Comparison of ENCODE assay signal across 8 cellular contexts in the genomic region with DNA sequence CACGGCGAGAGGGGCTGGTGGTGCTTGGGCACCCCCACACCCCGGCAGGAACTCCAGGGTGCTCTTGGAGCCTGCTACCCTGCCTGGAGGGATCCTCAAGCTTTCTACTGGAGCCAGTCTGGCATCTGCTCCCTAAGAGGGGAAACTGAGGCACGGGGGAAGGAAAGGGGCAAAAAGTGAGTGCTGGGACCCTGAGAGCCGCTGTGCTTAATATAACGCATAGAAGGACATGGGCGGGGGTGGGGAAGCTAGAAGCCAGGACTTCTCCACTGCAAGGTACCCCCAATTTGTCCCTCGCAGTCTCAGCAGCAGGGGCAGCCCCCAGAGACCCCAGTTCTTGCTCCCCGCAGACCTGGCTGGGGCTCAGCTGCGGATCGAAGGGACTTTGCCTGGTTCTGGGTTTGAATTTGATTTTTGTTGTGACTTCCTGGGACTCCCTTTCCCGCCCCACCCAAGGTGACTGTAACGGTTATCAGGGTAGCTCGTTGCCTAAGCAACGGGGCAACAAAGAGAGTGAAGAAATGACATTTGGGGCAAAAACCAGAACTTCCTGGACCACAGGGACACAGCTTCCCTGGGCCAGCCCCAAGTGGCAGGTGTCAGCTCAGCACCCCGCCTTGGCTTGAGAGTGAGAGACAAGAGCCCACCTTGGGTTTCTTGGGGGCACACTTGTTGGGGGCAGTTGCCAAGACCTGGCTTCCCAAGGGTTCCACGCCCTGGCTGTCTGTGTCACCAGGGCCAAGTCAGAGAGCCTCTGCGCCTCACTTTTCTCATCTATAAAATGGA. TPM values are rescaled to one million over a fixed set of nuclear protein-coding genes. Genes with fewer than 3 reads are reported as not detected.
A peak's percentile ranks its signal among the peaks of the same experiment; 100 is the strongest.
DNase-seq lines count a peak whose midpoint lies in the region; FAIRE-seq and TF ChIP-seq lines count a peak whose summit lies in the region.

No MANE protein-coding gene starts in this region.

- peak overlapping the region; percentile 96 for H3K4me3 Mint-ChIP-seq in activated naive CD8-positive, alpha-beta T cell

- H3K4me3 ChIP-seq in iPS-15b (ENCODE audit: low read depth, low read length) = peak overlapping the region; percentile 28

- no peaks in the 10 kb centered on the region for H3K36me3 ChIP-seq in iPS-15b (ENCODE audit: control insufficient read depth, insufficient read depth, low read length)

- peaks cover 34% of the 10 kb centered on the region for H3K4me1 Mint-ChIP-seq in activated naive CD8-positive, alpha-beta T cell (ENCODE audit: low read depth)

- H3K27me3 ChIP-seq in iPS-15b (ENCODE audit: control insufficient read depth, insufficient read depth, low read length) = no peaks in the 10 kb centered on the region

- no peaks in the 10 kb centered on the region for H3K36me3 Mint-ChIP-seq in activated naive CD8-positive, alpha-beta T cell

- no peaks in the 10 kb centered on the region for H3K9me3 ChIP-seq in iPS-15b (ENCODE audit: control insufficient read depth, insufficient read depth, low read length)

- H3K4me1 ChIP-seq in iPS-15b (ENCODE audit: control insufficient read depth, insufficient read depth, low read length) = peaks cover 4% of the 10 kb centered on the region

- peak; percentile 79 for FAIRE-seq in GM12891 (lab: Jason Lieb, UNC)

- peak overlapping the region; percentile 94 for H3K27ac ChIP-seq in RWPE1

- CTCF ChIA-PET in RWPE1 (lab: Yijun Ruan, JAX) = interaction anchor here (0.6 to 1.3 kb wide), 5 partner anchors 33 to 562 kb away, joined by 3 to 8 read pairs (median 5); a partner anchor contains a TSS

- no peaks in the 10 kb centered on the region for H3K9me3 Mint-ChIP-seq in activated naive CD8-positive, alpha-beta T cell (ENCODE audit: low read depth)

- no peak for TF ChIP-seq CTCF in RWPE1 (conservative IDR thresholded peaks at IDR 0.05; ENCODE audit: low read depth)

- no peaks in the 10 kb centered on the region for H3K27me3 Mint-ChIP-seq in activated naive CD8-positive, alpha-beta T cell

- H3K9ac ChIP-seq in iPS-15b (ENCODE audit: low read depth, low read length) = peak overlapping the region; percentile 12

- TF ChIP-seq POLR2A in GM12891 (IDR thresholded peaks at IDR 0.05; ENCODE audit: low read depth, low read length) = no peak

- POLR2A ChIA-PET in RWPE1 (lab: Yijun Ruan, JAX; ENCODE audit: low non-redundant PET) = interaction anchor here (0.7 kb wide), 1 partner anchor 22 kb away, joined by 3 read pairs; no protein-coding TSS in a partner anchor

- DNase-seq in GM12891 (ENCODE audit: insufficient read length, low spot score) (no peak), RWPE1 (ENCODE audit: low spot score) (peak; percentile 46), GM03348 (ENCODE audit: low spot score) (no peak), NCI-H345 (lab: John Stamatoyannopoulos, UW) (no peak), epidermal melanocyte (ENCODE audit: insufficient read length, low spot score) (no peak)
- DNase-seq in stimulated activated CD4-positive, alpha-beta T cell treated with anti-CD3 and anti-CD28 coated beads, Interleukin-4, amount 100 ng/mL, for 24 hours = peak; percentile 73

- peak overlapping the region; percentile 96 for H3K27ac Mint-ChIP-seq in activated naive CD8-positive, alpha-beta T cell

TF ChIP-seq in GM12891, 5 proteins besides CTCF, POLR2A, EP300 and RAD21:
- no peak for TF ChIP-seq PAX5 (IDR thresholded peaks at IDR 0.05; ENCODE audit: insufficient read depth, low read length, severe bottlenecking)
- no peak for TF ChIP-seq SPI1 (IDR thresholded peaks at IDR 0.05; ENCODE audit: low read depth, low read length)
- TF ChIP-seq POLR2AphosphoS5 (IDR thresholded peaks at IDR 0.05; ENCODE audit: low read depth, low read length) = no peak
- TF ChIP-seq TAF1 (IDR thresholded peaks at IDR 0.05; ENCODE audit: low read depth, low read length) = no peak
- no peak for TF ChIP-seq POU2F2 (IDR thresholded peaks at IDR 0.05; ENCODE audit: low read depth, low read length)

RNA-seq across cellular contexts. Expression of a gene that starts 0.6 kb away (rescaled TPM):
- 59.8 TPM for polyA plus RNA-seq in GM12891 (2012; ENCODE audit: low read depth, missing spikeins)

RNA-seq across cellular contexts. Expression of a gene that starts 37.3 kb away (rescaled TPM):
- polyA plus RNA-seq in GM12891 (2012; ENCODE audit: low read depth, missing spikeins) = 153 TPM

RNA-seq across cellular contexts. Expression of a gene that starts 51.2 kb away (rescaled TPM):
- 77.0 TPM for polyA plus RNA-seq in GM12891 (2012; ENCODE audit: low read depth, missing spikeins)

Comparison
In these comparisons a context has a peak if more than half of its experiments do, and no peak if none do; other contexts are left out.
1. DNase-seq: peak in RWPE1 (single experiment) and stimulated activated CD4-positive, alpha-beta T cell treated with anti-CD3 and anti-CD28 coated beads, Interleukin-4, amount 100 ng/mL, for 24 hours (single experiment); none in GM12891 (single experiment), GM03348 (single experiment), NCI-H345 (single experiment) and epidermal melanocyte (single experiment).